ENCODE assay signal across 19 cellular contexts in the genomic region with DNA sequence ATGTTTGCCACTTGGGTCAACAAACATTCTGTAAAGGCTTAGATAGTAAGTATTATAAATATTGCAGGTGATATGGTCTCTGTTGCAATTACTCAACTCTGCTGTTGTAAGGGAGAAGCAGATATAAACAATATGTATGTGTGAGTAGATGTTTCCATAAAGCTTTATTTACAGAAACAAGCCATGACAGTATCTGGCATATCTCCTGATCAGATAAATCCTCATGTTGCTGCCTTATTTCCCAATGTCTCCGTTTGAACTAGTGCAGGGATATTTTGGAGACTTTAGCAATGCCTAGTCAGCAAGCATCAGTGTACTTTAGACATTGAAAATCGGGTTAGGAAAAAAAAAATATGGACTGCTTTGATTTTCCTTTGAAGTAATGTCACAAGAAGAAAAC.
DNase-seq lines count a peak whose midpoint lies in the region; ATAC-seq and TF ChIP-seq lines count a peak whose summit lies in the region.
"Had no signal": no experiment of that assay in that cellular context is flagged by ENCODE, and none has a peak within 500 bp of the region (broad histone marks: within the 10 kb centered on the region; RNA-seq: fewer than 3 reads in every experiment).

No MANE protein-coding gene starts in this region.

- H3K23ac ChIP-seq in mesenchymal stem cell (ENCODE audit: low read length in 2 of 2), result no peak overlapping the region

- H3K9ac ChIP-seq in mesenchymal stem cell (ENCODE audit: low read length), result no peak overlapping the region

- no peak overlapping the region for H2BK5ac ChIP-seq in mesenchymal stem cell (ENCODE audit: low read depth, low read length, poor library complexity, severe bottlenecking)

- H4K8ac ChIP-seq in mesenchymal stem cell (ENCODE audit: low read length), result no peak overlapping the region

- no peak overlapping the region for H3K4me3 Mint-ChIP-seq in activated naive CD8-positive, alpha-beta T cell treated with anti-CD3 and anti-CD28 coated beads, Interleukin-2, amount 50 U/mL, for 24 hours
- H3K4me3 Mint-ChIP-seq: B cell; CD4-positive, alpha-beta T cell; GM23338; H9 had no signal

- H3K4me1 ChIP-seq in mesenchymal stem cell (ENCODE audit: control insufficient read depth, insufficient read depth, low read depth, low read length), result no peaks in the 10 kb centered on the region
- H3K4me1 ChIP-seq in lower lobe of right lung, result no peaks in the 10 kb centered on the region
- H3K4me1 ChIP-seq: A549 had no signal

- no peak overlapping the region for H2AFZ ChIP-seq in mesenchymal stem cell (ENCODE audit: low read depth, low read length)
- H2AFZ ChIP-seq: GM23338 had no signal

- H3K4me2 ChIP-seq in mesenchymal stem cell (ENCODE audit: low read length, poor library complexity, severe bottlenecking), result no peak overlapping the region
- H3K4me2 ChIP-seq: A549, GM23338 had no signal

- H2BK15ac ChIP-seq in mesenchymal stem cell (ENCODE audit: low read depth, poor library complexity, severe bottlenecking), result no peak overlapping the region

- no peak for ATAC-seq in lower lobe of right lung
- ATAC-seq in GM19397 (IDR thresholded peaks at IDR 0.05; ENCODE audit: unreplicated experiment), result no peak
- ATAC-seq in activated naive CD8-positive, alpha-beta T cell treated with anti-CD3 and anti-CD28 coated beads, Interleukin-2, amount 50 U/mL, for 24 hours, result no peak
- ATAC-seq: A549, GM23338 had no signal

- H3K27ac ChIP-seq in mesenchymal stem cell (ENCODE audit: low read length, poor library complexity, severe bottlenecking), result no peak overlapping the region
- H3K27ac ChIP-seq in lower lobe of right lung, result no peak overlapping the region
- H3K27ac ChIP-seq: A549 had no signal

- H3K36me3 Mint-ChIP-seq in activated naive CD8-positive, alpha-beta T cell treated with anti-CD3 and anti-CD28 coated beads, Interleukin-2, amount 50 U/mL, for 24 hours (ENCODE audit: low read depth), result no peaks in the 10 kb centered on the region

- H3K27me3 Mint-ChIP-seq in activated naive CD8-positive, alpha-beta T cell treated with anti-CD3 and anti-CD28 coated beads, Interleukin-2, amount 50 U/mL, for 24 hours, result peaks cover 5% of the 10 kb centered on the region
- H3K27me3 Mint-ChIP-seq: B cell had no signal

- no peaks in the 10 kb centered on the region for H3K79me1 ChIP-seq in mesenchymal stem cell (replicated peaks; ENCODE audit: low read length, poor library complexity, severe bottlenecking)

- H3K27me3 ChIP-seq in mesenchymal stem cell (ENCODE audit: control insufficient read depth in 1 of 2, insufficient read depth in 1 of 2, low read length in 2 of 2) (no peaks in the 10 kb centered on the region), lower lobe of right lung (ENCODE audit: low read depth) (no peaks in the 10 kb centered on the region)

- no peak overlapping the region for H3K14ac ChIP-seq in mesenchymal stem cell (ENCODE audit: low read length in 2 of 2)

- no peak overlapping the region for H2BK12ac ChIP-seq in mesenchymal stem cell (ENCODE audit: low read length in 2 of 2)

- TF ChIP-seq CTCF in cardiac fibroblast (IDR thresholded peaks at IDR 0.05; ENCODE audit: low read depth, low read length) (no peak), fibroblast of pulmonary artery (IDR thresholded peaks at IDR 0.05; ENCODE audit: low read length, missing control alignments) (no peak), lower lobe of right lung (IDR thresholded peaks at IDR 0.05) (no peak)

- H3K4me3 ChIP-seq in cardiac fibroblast (replicated peaks in 1 of 2; ENCODE audit: low read depth in 2 of 2, low read length in 2 of 2), result no peak overlapping the region
- H3K4me3 ChIP-seq in fibroblast of pulmonary artery (replicated peaks; ENCODE audit: low read depth, low read length), result no peak overlapping the region
- H3K4me3 ChIP-seq in mesenchymal stem cell (ENCODE audit: insufficient read depth in 1 of 2, low read depth in 1 of 2, low read length in 2 of 2), result no peak overlapping the region
- no peak overlapping the region for H3K4me3 ChIP-seq in lower lobe of right lung
- H3K4me3 ChIP-seq: A549, GM23338 had no signal

- H2AK5ac ChIP-seq in mesenchymal stem cell (ENCODE audit: low read length, severe bottlenecking), result no peak overlapping the region

- no peak overlapping the region for H3K18ac ChIP-seq in mesenchymal stem cell (ENCODE audit: low read depth in 1 of 2, low read length in 2 of 2)

- H3K9me3 ChIP-seq in mesenchymal stem cell (ENCODE audit: control insufficient read depth, low read length) (no peaks in the 10 kb centered on the region), lower lobe of right lung (no peaks in the 10 kb centered on the region)
- H3K9me3 ChIP-seq: A549 had no signal

- H2BK120ac ChIP-seq in mesenchymal stem cell (ENCODE audit: low read depth, low read length), result no peak overlapping the region

- no peaks in the 10 kb centered on the region for H3K4me1 Mint-ChIP-seq in activated naive CD8-positive, alpha-beta T cell treated with anti-CD3 and anti-CD28 coated beads, Interleukin-2, amount 50 U/mL, for 24 hours
- H3K4me1 Mint-ChIP-seq: B cell, GM23338, H9 had no signal

- H3K4ac ChIP-seq in mesenchymal stem cell (ENCODE audit: low read depth in 1 of 2, low read length in 2 of 2), result no peak overlapping the region

- no peak overlapping the region for H3K27ac Mint-ChIP-seq in activated naive CD8-positive, alpha-beta T cell treated with anti-CD3 and anti-CD28 coated beads, Interleukin-2, amount 50 U/mL, for 24 hours
- H3K27ac Mint-ChIP-seq: B cell; CD4-positive, alpha-beta T cell; GM23338; H9 had no signal

- intact Hi-C loops in lower lobe of right lung (cut with DNase I), result no loop called here

- no peaks in the 10 kb centered on the region for H3K9me3 Mint-ChIP-seq in activated naive CD8-positive, alpha-beta T cell treated with anti-CD3 and anti-CD28 coated beads, Interleukin-2, amount 50 U/mL, for 24 hours
- H3K9me3 Mint-ChIP-seq: CD4-positive, alpha-beta T cell; GM23338; H9 had no signal

- H3K36me3 ChIP-seq in mesenchymal stem cell (ENCODE audit: control insufficient read depth in 1 of 2, insufficient read depth in 2 of 2, low read depth in 1 of 2, low read length in 2 of 2), result no peaks in the 10 kb centered on the region
- no peaks in the 10 kb centered on the region for H3K36me3 ChIP-seq in lower lobe of right lung

- H4K91ac ChIP-seq in mesenchymal stem cell (ENCODE audit: low read length), result no peak overlapping the region

- peak; percentile 4 for DNase-seq in H4 (ENCODE audit: low spot score)
- peak; percentile 15 to 24 for DNase-seq in cardiac fibroblast (ENCODE audit: low read depth in 2 of 2)
- DNase-seq in fibroblast of pulmonary artery (ENCODE audit: low read depth), result peak; percentile 25
- DNase-seq in mesenchymal stem cell, result peak; percentile 61
- no peak for DNase-seq in lower lobe of right lung
- DNase-seq in DMS53 treated with DMSO at 0.1 percent for 48 hours (lab: John Stamatoyannopoulos, UW; ENCODE audit: unreplicated experiment), result no peak
- DNase-seq in activated naive CD8-positive, alpha-beta T cell treated with anti-CD3 and anti-CD28 coated beads, Interleukin-2, amount 50 U/mL, for 24 hours, result no peak
- DNase-seq: C1 segment of cervical spinal cord; Calu3; CD4-positive, alpha-beta T cell; DMS 273 treated with DMSO at 0.1 percent for 48 hours; DMS79; EL; H9; KBM-7 had no signal

- 61% methylated on average over 2 of the region's 2 CpGs for WGBS in mesenchymal stem cell

Comparison
In these comparisons a context has a peak if more than half of its experiments do, and no peak if none do; other contexts are left out.
1. DNase-seq: peak in H4 (single experiment), cardiac fibroblast (2 of 2), fibroblast of pulmonary artery (single experiment) and mesenchymal stem cell (single experiment); none in lower lobe of right lung (single experiment), DMS53 treated with DMSO at 0.1 percent for 48 hours (single experiment) and activated naive CD8-positive, alpha-beta T cell treated with anti-CD3 and anti-CD28 coated beads, Interleukin-2, amount 50 U/mL, for 24 hours (single experiment).